In genomic region chr1:170461762-170462384, GRCh38 we compare ENCODE assay signal across 1 cellular context.
TF ChIP-seq lines count a peak whose summit lies in the region.

No MANE protein-coding gene starts in this region.

TF ChIP-seq in SK-N-SH, 30 proteins besides CTCF, POLR2A, EP300 and RAD21 (continued from another document):
- no peak for TF ChIP-seq MAX (IDR thresholded peaks at IDR 0.05; ENCODE audit: low read depth)
- TF ChIP-seq NRF1 (IDR thresholded peaks at IDR 0.05; ENCODE audit: low read depth, low read length), result no peak
- TF ChIP-seq YY1 (IDR thresholded peaks at IDR 0.05; ENCODE audit: low read depth), result no peak
- TF ChIP-seq TCF12 (IDR thresholded peaks at IDR 0.05), result peak; percentile 37
- no peak for TF ChIP-seq USF1 (IDR thresholded peaks at IDR 0.05; ENCODE audit: borderline replicate concordance, low read depth)
- TF ChIP-seq RXRA (IDR thresholded peaks at IDR 0.05; ENCODE audit: borderline replicate concordance, low read depth), result no peak
- TF ChIP-seq FOXM1 (IDR thresholded peaks at IDR 0.05; ENCODE audit: low read depth), result no peak
- TF ChIP-seq MXI1 (IDR thresholded peaks at IDR 0.05; ENCODE audit: low read depth, low read length), result no peak
- TF ChIP-seq PBX3 (IDR thresholded peaks at IDR 0.05), result peak; percentile 26; the same call in 1 of the 2 replicates
- TF ChIP-seq MEF2A (IDR thresholded peaks at IDR 0.05; ENCODE audit: borderline replicate concordance, low read depth), result no peak
TF ChIP-seq in SK-N-SH: peak in this region for 5.
